23 cellular contexts compared by ENCODE assay signal in the genomic region with DNA sequence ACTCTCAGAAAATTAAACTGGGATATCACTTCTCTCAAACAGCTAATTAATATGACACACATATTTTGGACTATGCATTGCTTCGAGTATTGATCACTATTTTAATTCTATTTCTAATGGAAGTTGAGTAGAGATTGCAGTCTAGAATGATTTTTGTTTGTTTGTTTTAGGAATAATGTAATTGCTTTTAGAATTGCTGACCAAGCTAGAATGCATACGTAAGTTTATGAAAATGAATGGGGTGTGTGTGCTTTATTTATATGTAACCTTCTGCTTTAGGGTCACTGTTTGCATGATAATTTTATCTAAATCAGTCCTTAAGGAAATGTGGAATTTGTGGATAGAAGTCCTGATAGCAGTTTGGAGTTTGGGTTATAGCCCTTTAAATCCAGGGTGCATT.
"Had no signal": no experiment of that assay in that cellular context is flagged by ENCODE, and none has a peak within 500 bp of the region (broad histone marks: within the 10 kb centered on the region; RNA-seq: fewer than 3 reads in every experiment).

No MANE protein-coding gene starts in this region.

- H3K27me3 Mint-ChIP-seq: activated CD4-positive, alpha-beta T cell treated with anti-CD3 and anti-CD28 coated beads for 36 hours had no signal

- H3K4me3 Mint-ChIP-seq: activated CD4-positive, alpha-beta T cell treated with anti-CD3 and anti-CD28 coated beads for 36 hours; activated CD8-positive, alpha-beta T cell treated with anti-CD3 and anti-CD28 coated beads for 36 hours; activated naive CD8-positive, alpha-beta T cell treated with anti-CD3 and anti-CD28 coated beads, Interleukin-2, amount 10 ng/mL, durations not matched to agents 7 days and 5 days had no signal

- H3K4me1 ChIP-seq: adrenal gland had no signal

- H3K9me3 ChIP-seq: adrenal gland, SJCRH30, SK-N-SH had no signal

- ATAC-seq: activated CD4-positive, alpha-beta T cell treated with anti-CD3 and anti-CD28 coated beads for 36 hours; activated CD8-positive, alpha-beta T cell treated with anti-CD3 and anti-CD28 coated beads for 36 hours; Panc1 had no signal

- H3K36me3 Mint-ChIP-seq: activated naive CD8-positive, alpha-beta T cell treated with anti-CD3 and anti-CD28 coated beads, Interleukin-2, amount 10 ng/mL, durations not matched to agents 7 days and 5 days had no signal

- H3K4me3 ChIP-seq: adrenal gland, SJCRH30 had no signal

- H3K27me3 ChIP-seq: adrenal gland, SJCRH30 had no signal

- H3K4me1 Mint-ChIP-seq: activated CD4-positive, alpha-beta T cell treated with anti-CD3 and anti-CD28 coated beads for 36 hours; activated naive CD8-positive, alpha-beta T cell treated with anti-CD3 and anti-CD28 coated beads, Interleukin-2, amount 10 ng/mL, durations not matched to agents 7 days and 5 days had no signal

- H3K27ac Mint-ChIP-seq: activated CD4-positive, alpha-beta T cell treated with anti-CD3 and anti-CD28 coated beads for 36 hours; activated CD8-positive, alpha-beta T cell treated with anti-CD3 and anti-CD28 coated beads for 36 hours; activated naive CD8-positive, alpha-beta T cell treated with anti-CD3 and anti-CD28 coated beads, Interleukin-2, amount 10 ng/mL, durations not matched to agents 7 days and 5 days had no signal

- H3K9me3 Mint-ChIP-seq: activated CD8-positive, alpha-beta T cell treated with anti-CD3 and anti-CD28 coated beads for 36 hours; activated naive CD8-positive, alpha-beta T cell treated with anti-CD3 and anti-CD28 coated beads, Interleukin-2, amount 10 ng/mL, durations not matched to agents 7 days and 5 days had no signal

- H3K27ac ChIP-seq: adrenal gland, SJCRH30, VCaP had no signal

- DNase-seq: activated CD4-positive, alpha-beta T cell treated with anti-CD3 and anti-CD28 coated beads for 36 hours; activated CD8-positive, alpha-beta memory T cell treated with anti-CD3 and anti-CD28 coated beads, Interleukin-2, amount 50 U/mL, for 4 hours; activated CD8-positive, alpha-beta T cell treated with anti-CD3 and anti-CD28 coated beads for 36 hours; activated naive CD4-positive, alpha-beta T cell treated with anti-CD3 and anti-CD28 coated beads, Interleukin-2, amount 50 U/mL, for 16 hours; activated naive CD8-positive, alpha-beta T cell treated with anti-CD3 and anti-CD28 coated beads, Interleukin-2, amount 10 ng/mL, durations not matched to agents 7 days and 5 days; activated T-cell treated with anti-CD3 and anti-CD28 coated beads, Interleukin-2, amount 50 U/mL, for 1 hour; adrenal gland; anterior cingulate cortex; cerebellar nuclear complex; NCI-H1048; NCI-H146; NCI-H187 treated with DMSO at 0.1 percent for 48 hours; NCI-H2081 treated with DMSO at 0.1 percent for 48 hours; NCI-H2171; NCI-H526; NCI-H774; Right ventricle myocardium superior; RPMI8226; SJCRH30; SK-N-SH; T-helper 1 cell had no signal

- H3K36me3 ChIP-seq: adrenal gland, SJCRH30 had no signal

- H3K9ac ChIP-seq: SK-N-SH had no signal

- H3K4me2 ChIP-seq: SK-N-SH had no signal
